Comparison of ENCODE assay signal across 10 cellular contexts in the genomic region with DNA sequence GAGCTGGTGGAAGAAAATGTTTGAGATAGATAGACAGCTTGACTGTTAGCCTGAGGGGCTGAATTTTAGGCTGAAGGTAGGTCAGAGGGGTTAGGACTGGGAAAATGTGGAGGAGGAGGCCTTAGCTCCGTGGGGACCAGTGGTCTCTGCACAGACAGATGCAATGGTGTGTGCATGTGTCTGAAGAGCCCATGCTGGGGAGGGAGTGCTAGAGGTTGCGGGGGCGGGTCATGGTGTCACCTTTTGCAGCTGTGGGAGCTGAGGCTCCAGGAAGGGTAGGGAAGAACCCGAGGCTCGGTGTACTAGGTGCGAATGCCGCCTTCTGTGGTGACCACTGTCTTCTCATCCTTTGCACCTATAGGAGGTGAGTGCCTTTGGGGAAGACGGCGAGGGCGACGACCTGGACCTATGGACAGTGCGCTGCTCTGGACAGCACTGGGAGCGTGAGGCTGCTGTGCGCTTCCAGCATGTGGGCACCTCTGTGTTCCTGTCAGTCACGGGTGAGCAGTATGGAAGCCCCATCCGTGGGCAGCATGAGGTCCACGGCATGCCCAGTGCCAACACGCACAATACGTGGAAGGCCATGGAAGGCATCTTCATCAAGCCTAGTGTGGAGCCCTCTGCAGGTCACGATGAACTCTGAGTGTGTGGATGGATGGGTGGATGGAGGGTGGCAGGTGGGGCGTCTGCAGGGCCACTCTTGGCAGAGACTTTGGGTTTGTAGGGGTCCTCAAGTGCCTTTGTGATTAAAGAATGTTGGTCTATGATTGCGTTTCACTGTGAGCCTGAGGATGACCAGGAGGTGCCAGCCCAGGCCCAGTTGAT. TPM values are rescaled to one million over a fixed set of nuclear protein-coding genes. Genes with fewer than 3 reads are reported as not detected.
DNase-seq lines count a peak whose midpoint lies in the region.
"Had no signal": no experiment of that assay in that cellular context is flagged by ENCODE, and none has a peak within 500 bp of the region (broad histone marks: within the 10 kb centered on the region; RNA-seq: fewer than 3 reads in every experiment).

No MANE protein-coding gene starts in this region.

- H3K4me1 ChIP-seq in BLaER1 treated with 17β-estradiol and CSF1 and Interleukin-3, amounts not matched to agents 10 nM and 100 nM, result peaks cover 21 to 46% (median 32%) of the 10 kb centered on the region in 10 experiments
- H3K4me1 ChIP-seq in HAP-1 (peaks cover 11% of the 10 kb centered on the region), mesendoderm (ENCODE audit: control insufficient read depth, low read depth, low read length) (peaks cover 2% of the 10 kb centered on the region)

- peak overlapping the region; percentile 39 for H4K5ac ChIP-seq in mesendoderm (ENCODE audit: low read length)

- H3K4me3 Mint-ChIP-seq in activated T-helper 2 cell treated with anti-CD3 and anti-CD28 coated beads, Interferon-gamma antibody, Interleukin-2, Interleukin-4, amounts not matched to agents 10 μg/mL and 5 μg/mL and 100 μg/mL, durations not matched to agents 14 hours and 24 hours and 36 hours (ENCODE audit: low read depth), result peak overlapping the region; percentile 85

- no CpG with 5 or more reads among the region's 22 CpGs for WGBS in mesendoderm (ENCODE audit: extremely low coverage, insufficient coverage, low lambda C conversion rate)

- H3K27ac Mint-ChIP-seq in activated T-helper 2 cell treated with anti-CD3 and anti-CD28 coated beads, Interferon-gamma antibody, Interleukin-2, Interleukin-4, amounts not matched to agents 10 μg/mL and 5 μg/mL and 100 μg/mL, durations not matched to agents 14 hours and 24 hours and 36 hours, result peak overlapping the region; percentile 68

- H2BK120ac ChIP-seq in mesendoderm (ENCODE audit: low read depth, low read length), result no peak overlapping the region

- peaks cover 24% of the 10 kb centered on the region for H3K4me1 Mint-ChIP-seq in activated T-helper 2 cell treated with anti-CD3 and anti-CD28 coated beads, Interferon-gamma antibody, Interleukin-2, Interleukin-4, amounts not matched to agents 10 μg/mL and 5 μg/mL and 100 μg/mL, durations not matched to agents 14 hours and 24 hours and 36 hours (ENCODE audit: low read depth)

- no peak overlapping the region for H4K8ac ChIP-seq in mesendoderm (ENCODE audit: low read depth, low read length)

- peak overlapping the region; percentile 19 for H3K56ac ChIP-seq in mesendoderm (ENCODE audit: low read length)

- no peaks in the 10 kb centered on the region for H3K9me3 ChIP-seq in BLaER1 treated with 17β-estradiol and CSF1 and Interleukin-3, amounts not matched to agents 10 nM and 100 nM (replicated peaks in 1 of 11)
- H3K9me3 ChIP-seq in HAP-1, result no peaks in the 10 kb centered on the region
- H3K9me3 ChIP-seq: ovary, SJCRH30 had no signal

- H3K9ac ChIP-seq in BLaER1 treated with 17β-estradiol and CSF1 and Interleukin-3, amounts not matched to agents 10 nM and 100 nM, result peak overlapping the region; percentile 85 to 94 (median 87); a peak in 18 of 22 replicates
- H3K9ac ChIP-seq in mesendoderm (ENCODE audit: low read length), result peak overlapping the region; percentile 91

- H3K27me3 Mint-ChIP-seq in activated T-helper 2 cell treated with anti-CD3 and anti-CD28 coated beads, Interferon-gamma antibody, Interleukin-2, Interleukin-4, amounts not matched to agents 10 μg/mL and 5 μg/mL and 100 μg/mL, durations not matched to agents 14 hours and 24 hours and 36 hours (ENCODE audit: low read depth), result peaks cover 1% of the 10 kb centered on the region

- no peak overlapping the region for H3K18ac ChIP-seq in mesendoderm (ENCODE audit: low read length)

- H3K9me3 Mint-ChIP-seq in activated T-helper 2 cell treated with anti-CD3 and anti-CD28 coated beads, Interferon-gamma antibody, Interleukin-2, Interleukin-4, amounts not matched to agents 10 μg/mL and 5 μg/mL and 100 μg/mL, durations not matched to agents 14 hours and 24 hours and 36 hours, result no peaks in the 10 kb centered on the region

- peak overlapping the region; percentile 61 to 91 (median 80); a peak in 19 of 20 replicates for H3K4me3 ChIP-seq in BLaER1 treated with 17β-estradiol and CSF1 and Interleukin-3, amounts not matched to agents 10 nM and 100 nM
- H3K4me3 ChIP-seq in HAP-1, result peak overlapping the region; percentile 75
- no peak overlapping the region for H3K4me3 ChIP-seq in mesendoderm (ENCODE audit: low read length)

- H2AK5ac ChIP-seq in mesendoderm (ENCODE audit: low read length), result no peak overlapping the region

- no peak overlapping the region for H2BK5ac ChIP-seq in mesendoderm (ENCODE audit: low read length)

- peaks cover 30% of the 10 kb centered on the region for H3K36me3 Mint-ChIP-seq in activated T-helper 2 cell treated with anti-CD3 and anti-CD28 coated beads, Interferon-gamma antibody, Interleukin-2, Interleukin-4, amounts not matched to agents 10 μg/mL and 5 μg/mL and 100 μg/mL, durations not matched to agents 14 hours and 24 hours and 36 hours (ENCODE audit: low read depth)

- H3K23ac ChIP-seq in mesendoderm (ENCODE audit: low read length), result no peak overlapping the region

- 0 out of 22 replicates have a peak overlapping the region, but pooled peaks of 1 of the 11 experiments have one; percentile 93 for H3K27ac ChIP-seq in BLaER1 treated with 17β-estradiol and CSF1 and Interleukin-3, amounts not matched to agents 10 nM and 100 nM
- no peak overlapping the region for H3K27ac ChIP-seq in mesendoderm (ENCODE audit: low read depth, low read length)
- H3K27ac ChIP-seq: ovary, SJCRH30 had no signal

- H3K27me3 ChIP-seq in BLaER1 treated with 17β-estradiol and CSF1 and Interleukin-3, amounts not matched to agents 10 nM and 100 nM, result no peaks in the 10 kb centered on the region
- H3K27me3 ChIP-seq in HAP-1 (ENCODE audit: low read depth), result no peaks in the 10 kb centered on the region
- H3K27me3 ChIP-seq in mesendoderm (ENCODE audit: insufficient read depth, low read length, poor library complexity), result no peaks in the 10 kb centered on the region
- H3K27me3 ChIP-seq: ovary, SJCRH30 had no signal

- H3K4me2 ChIP-seq in BLaER1 treated with 17β-estradiol and CSF1 and Interleukin-3, amounts not matched to agents 10 nM and 100 nM, result peak overlapping the region; percentile 86 to 99 (median 95)
- H3K4me2 ChIP-seq in mesendoderm (ENCODE audit: low read length), result peak overlapping the region; percentile 58

- in situ Hi-C loops in HAP-1 (cut with MboI; ENCODE audit: low sequenced_read_pairs), result no loop called here
- in situ Hi-C loops in ACHN (cut with HindIII; ENCODE audit: low pct_ligation_motif_present, low pct_unique_long_range_greater_than_20kb, low sequenced_read_pairs), result no loop called here

- no peaks in the 10 kb centered on the region for H3K79me2 ChIP-seq in mesendoderm (ENCODE audit: control insufficient read depth, insufficient read depth, low read length)

- DNase-seq in HAP-1 (ENCODE audit: low spot score in 2 of 2) (no peak), mesendoderm (no peak), NCI-H226 (no peak), NCI-H2196 (lab: John Stamatoyannopoulos, UW; ENCODE audit: unreplicated experiment) (no peak), ACHN (no peak), NCI-H1092 (lab: John Stamatoyannopoulos, UW) (no peak)
- DNase-seq in activated T-helper 2 cell treated with anti-CD3 and anti-CD28 coated beads, Interferon-gamma antibody, Interleukin-2, Interleukin-4, amounts not matched to agents 10 μg/mL and 5 μg/mL and 100 μg/mL, durations not matched to agents 14 hours and 24 hours and 36 hours (ENCODE audit: low spot score), result no peak

- intact Hi-C loops in activated T-helper 2 cell treated with anti-CD3 and anti-CD28 coated beads, Interferon-gamma antibody, Interleukin-2, Interleukin-4, amounts not matched to agents 10 μg/mL and 5 μg/mL and 100 μg/mL, durations not matched to agents 14 hours and 24 hours and 36 hours (cut with micrococcal nuclease), result loop anchor here (2.0 kb wide), 1 partner anchor 73 kb away; no protein-coding TSS in a partner anchor

- no peak overlapping the region for H2BK15ac ChIP-seq in mesendoderm (replicated peaks; ENCODE audit: low read depth)

- peaks cover 6% of the 10 kb centered on the region for H3K79me1 ChIP-seq in mesendoderm (ENCODE audit: low read length)

- H3K36me3 ChIP-seq in BLaER1 treated with 17β-estradiol and CSF1 and Interleukin-3, amounts not matched to agents 10 nM and 100 nM, result peaks cover 17 to 53% (median 41%) of the 10 kb centered on the region in 11 experiments; a peak in 21 of 22 replicates
- H3K36me3 ChIP-seq in HAP-1 (replicated peaks), result peaks cover 36% of the 10 kb centered on the region
- H3K36me3 ChIP-seq in mesendoderm (ENCODE audit: control insufficient read depth, insufficient read depth, low read length), result peaks cover 2% of the 10 kb centered on the region
- H3K36me3 ChIP-seq: ovary, SJCRH30 had no signal

- no peak overlapping the region for H3K4ac ChIP-seq in mesendoderm (ENCODE audit: low read depth, low read length)

- H4K20me1 ChIP-seq in BLaER1 treated with 17β-estradiol and CSF1 and Interleukin-3, amounts not matched to agents 10 nM and 100 nM, result peaks cover 19 to 58% (median 28%) of the 10 kb centered on the region in 11 experiments; a peak in 20 of 22 replicates

RNA-seq across cellular contexts. Expression of a gene that starts 1.6 kb away (rescaled TPM):
- total RNA-seq in activated T-helper 2 cell treated with anti-CD3 and anti-CD28 coated beads, Interferon-gamma antibody, Interleukin-2, Interleukin-4, amounts not matched to agents 10 μg/mL and 5 μg/mL and 100 μg/mL, durations not matched to agents 14 hours and 24 hours and 36 hours, result 95.6 and 97.9 TPM in 2 replicates
- 26.9 TPM for polyA plus RNA-seq in mesendoderm (2013, experiment 1 of 2)
- polyA plus RNA-seq in mesendoderm (2013, experiment 2 of 2), result 25.4 TPM

RNA-seq across cellular contexts. Expression of a gene that starts 11.2 kb away (rescaled TPM):
- 0.59 and 0.78 TPM in 2 replicates for total RNA-seq in activated T-helper 2 cell treated with anti-CD3 and anti-CD28 coated beads, Interferon-gamma antibody, Interleukin-2, Interleukin-4, amounts not matched to agents 10 μg/mL and 5 μg/mL and 100 μg/mL, durations not matched to agents 14 hours and 24 hours and 36 hours
- 0.14 TPM for polyA plus RNA-seq in mesendoderm (2013, experiment 1 of 2)
- polyA plus RNA-seq in mesendoderm (2013, experiment 2 of 2), result 0.08 TPM

RNA-seq across cellular contexts. Expression of a gene that starts 13.9 kb away (rescaled TPM):
- total RNA-seq in activated T-helper 2 cell treated with anti-CD3 and anti-CD28 coated beads, Interferon-gamma antibody, Interleukin-2, Interleukin-4, amounts not matched to agents 10 μg/mL and 5 μg/mL and 100 μg/mL, durations not matched to agents 14 hours and 24 hours and 36 hours, result 44.3 and 49.6 TPM in 2 replicates
- 24.5 TPM for polyA plus RNA-seq in mesendoderm (2013, experiment 1 of 2)
- 23.4 TPM for polyA plus RNA-seq in mesendoderm (2013, experiment 2 of 2)

RNA-seq across cellular contexts. Expression of a gene that starts 22.1 kb away (rescaled TPM):
- total RNA-seq in activated T-helper 2 cell treated with anti-CD3 and anti-CD28 coated beads, Interferon-gamma antibody, Interleukin-2, Interleukin-4, amounts not matched to agents 10 μg/mL and 5 μg/mL and 100 μg/mL, durations not matched to agents 14 hours and 24 hours and 36 hours, result 53.9 and 55.4 TPM in 2 replicates
- 30.1 TPM for polyA plus RNA-seq in mesendoderm (2013, experiment 1 of 2)
- 29.8 TPM for polyA plus RNA-seq in mesendoderm (2013, experiment 2 of 2)
